10 cellular contexts compared by ENCODE assay signal in genomic region chr4:105624530-105624929, GRCh38.
DNase-seq lines count a peak whose midpoint lies in the region; ATAC-seq and TF ChIP-seq lines count a peak whose summit lies in the region.
"Had no signal": no experiment of that assay in that cellular context is flagged by ENCODE, and none has a peak within 500 bp of the region (broad histone marks: within the 10 kb centered on the region; RNA-seq: fewer than 3 reads in every experiment).

No MANE protein-coding gene starts in this region.

- no peaks in the 10 kb centered on the region for H3K9me3 Mint-ChIP-seq in activated naive CD8-positive, alpha-beta T cell treated with anti-CD3 and anti-CD28 coated beads, Interleukin-2, amount 50 U/mL, for 24 hours

- in situ Hi-C loops in GM13976 (cut with MboI; ENCODE audit: low sequenced_read_pairs, unreplicated experiment), result no loop called here

- peak; percentile 76 for ATAC-seq in GM21423 (IDR thresholded peaks at IDR 0.05; ENCODE audit: unreplicated experiment)
- no peak for ATAC-seq in activated naive CD8-positive, alpha-beta T cell treated with anti-CD3 and anti-CD28 coated beads, Interleukin-2, amount 50 U/mL, for 24 hours
- ATAC-seq: activated CD4-positive, CD25-positive, alpha-beta regulatory T cell treated with anti-CD3 and anti-CD28 coated beads, Interleukin-2, amount 50 U/mL, for 24 hours had no signal

- DNase-seq in AG10803 (ENCODE audit: low read depth) (peak; percentile 12), LHCN-M2 (ENCODE audit: low read depth) (peak; percentile 100), fibroblast of peridontal ligament (ENCODE audit: extremely low read depth) (peak; percentile 51), GM13976 (ENCODE audit: low spot score) (no peak), putamen (ENCODE audit: low spot score) (no peak), NCI-H2171 (lab: John Stamatoyannopoulos, UW) (no peak)
- DNase-seq in activated naive CD8-positive, alpha-beta T cell treated with anti-CD3 and anti-CD28 coated beads, Interleukin-2, amount 50 U/mL, for 24 hours, result no peak
- DNase-seq: stimulated activated CD4-positive, alpha-beta T cell treated with anti-CD3 and anti-CD28 coated beads, Interleukin-2, amount 100 ng/mL, for 24 hours had no signal

- H3K4me3 ChIP-seq in AG10803 (ENCODE audit: low read length), result no peak overlapping the region

- no peak for TF ChIP-seq CTCF in AG10803 (conservative IDR thresholded peaks at IDR 0.05; ENCODE audit: low read length)
- no peak for TF ChIP-seq CTCF in GM13976 (IDR thresholded peaks at IDR 0.05; ENCODE audit: borderline replicate concordance, control extremely low read depth, extremely low read depth, insufficient read depth, missing control alignments)

- H3K4me3 Mint-ChIP-seq in activated naive CD8-positive, alpha-beta T cell treated with anti-CD3 and anti-CD28 coated beads, Interleukin-2, amount 50 U/mL, for 24 hours, result no peak overlapping the region

- peaks cover 14% of the 10 kb centered on the region for H3K27me3 Mint-ChIP-seq in activated naive CD8-positive, alpha-beta T cell treated with anti-CD3 and anti-CD28 coated beads, Interleukin-2, amount 50 U/mL, for 24 hours

- H3K36me3 Mint-ChIP-seq in activated naive CD8-positive, alpha-beta T cell treated with anti-CD3 and anti-CD28 coated beads, Interleukin-2, amount 50 U/mL, for 24 hours (ENCODE audit: low read depth), result no peaks in the 10 kb centered on the region

- no peaks in the 10 kb centered on the region for H3K4me1 Mint-ChIP-seq in activated naive CD8-positive, alpha-beta T cell treated with anti-CD3 and anti-CD28 coated beads, Interleukin-2, amount 50 U/mL, for 24 hours

- H3K27ac Mint-ChIP-seq in activated naive CD8-positive, alpha-beta T cell treated with anti-CD3 and anti-CD28 coated beads, Interleukin-2, amount 50 U/mL, for 24 hours, result no peak overlapping the region

Comparison
In these comparisons a context has a peak if more than half of its experiments do, and no peak if none do; other contexts are left out.
1. DNase-seq: peak in AG10803 (single experiment), LHCN-M2 (single experiment) and fibroblast of peridontal ligament (single experiment); none in activated naive CD8-positive, alpha-beta T cell treated with anti-CD3 and anti-CD28 coated beads, Interleukin-2, amount 50 U/mL, for 24 hours (single experiment), GM13976 (single experiment), putamen (single experiment) and NCI-H2171 (single experiment).